ENCODE assay signal across 14 cellular contexts in the genomic region with DNA sequence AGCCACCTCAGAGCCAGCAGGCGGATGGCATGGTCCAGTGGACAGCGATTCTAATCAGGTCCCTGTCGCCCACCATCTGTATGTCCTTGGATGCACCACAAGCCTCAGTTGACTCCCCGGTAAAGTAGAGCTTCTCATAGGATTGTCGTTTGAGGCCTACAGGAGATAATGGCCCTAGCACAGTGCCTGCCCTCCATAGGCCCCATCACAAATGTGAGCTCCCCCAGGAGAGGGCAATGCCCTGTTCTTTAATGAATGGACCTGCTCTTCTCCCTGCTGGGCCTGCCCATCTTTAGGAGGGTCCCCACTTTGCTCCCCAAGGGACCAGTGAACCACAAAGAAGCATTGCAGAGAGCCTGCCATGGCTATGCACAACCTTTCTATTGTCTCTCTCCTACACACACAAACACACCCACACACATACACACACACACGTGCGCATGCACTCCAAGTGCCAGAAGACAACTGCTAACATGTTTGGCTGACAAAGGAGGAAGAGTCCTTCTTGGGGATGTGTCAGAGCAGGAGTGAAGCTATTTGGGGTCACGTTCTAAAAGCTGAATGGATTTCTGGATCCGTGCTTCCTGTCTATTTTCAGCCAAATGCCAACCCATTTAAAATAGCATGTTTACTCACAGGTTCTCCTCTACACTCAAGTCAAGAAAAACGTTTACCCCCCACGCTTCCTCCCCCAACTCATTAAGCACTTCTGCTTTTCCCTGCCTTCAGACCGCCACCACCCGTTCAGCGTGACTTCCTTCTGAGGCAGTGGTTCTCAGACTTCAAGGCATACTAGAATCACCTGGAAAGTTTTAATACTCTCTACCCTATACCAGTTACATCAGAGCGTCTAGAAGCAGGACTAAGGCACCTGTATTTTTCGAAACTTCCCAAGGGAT.
DNase-seq lines count a peak whose midpoint lies in the region; ATAC-seq lines count a peak whose summit lies in the region.
"Had no signal": no experiment of that assay in that cellular context is flagged by ENCODE, and none has a peak within 500 bp of the region (broad histone marks: within the 10 kb centered on the region; RNA-seq: fewer than 3 reads in every experiment).

No MANE protein-coding gene starts in this region.

- peak; percentile 70 for ATAC-seq in HG02759 (IDR thresholded peaks at IDR 0.05; ENCODE audit: unreplicated experiment)
- ATAC-seq in GM21528 (IDR thresholded peaks at IDR 0.05; ENCODE audit: low FRiP score, unreplicated experiment): no peak

- peak; percentile 80 for DNase-seq in GDM1 (lab: John Stamatoyannopoulos, UW)
- peak; percentile 13 for DNase-seq in NAMALWA (ENCODE audit: low spot score)
- DNase-seq in germinal center (ENCODE audit: low spot score): peak; percentile 28
- no peak for DNase-seq in DMS53 treated with DMSO at 0.1 percent for 48 hours (lab: John Stamatoyannopoulos, UW; ENCODE audit: unreplicated experiment)
- DNase-seq in hippocampal formation (lab: John Stamatoyannopoulos, UW): no peak
- DNase-seq in OCI-M2 (lab: John Stamatoyannopoulos, UW; ENCODE audit: unreplicated experiment): no peak
- DNase-seq: activated CD4-positive, CD25-positive, alpha-beta regulatory T cell treated with anti-CD3 and anti-CD28 coated beads, Interleukin-2, amount 50 U/mL, for 72 hours; activated CD8-positive, alpha-beta memory T cell treated with anti-CD3 and anti-CD28 coated beads, Interleukin-2, amount 50 U/mL, for 4 hours; glutamatergic neuron; NCI-H1048; NCI-H2227 treated with DMSO at 0.1 percent for 48 hours; stimulated activated CD4-positive, alpha-beta T cell treated with anti-CD3 and anti-CD28 coated beads, Interleukin-15, amount 100 ng/mL, for 24 hours had no signal

Comparison
In these comparisons a context has a peak if more than half of its experiments do, and no peak if none do; other contexts are left out.
1. DNase-seq: peak in GDM1 (single experiment), NAMALWA (single experiment) and germinal center (single experiment); none in DMS53 treated with DMSO at 0.1 percent for 48 hours (single experiment), hippocampal formation (0 of 2) and OCI-M2 (single experiment).